29 cellular contexts compared by ENCODE assay signal in genomic region chr5:173715607-173716006, GRCh38.
A peak's percentile ranks its signal among the peaks of the same experiment; 100 is the strongest.
DNase-seq lines count a peak whose midpoint lies in the region; ATAC-seq and TF ChIP-seq lines count a peak whose summit lies in the region.
"Had no signal": no experiment of that assay in that cellular context is flagged by ENCODE, and none has a peak within 500 bp of the region (broad histone marks: within the 10 kb centered on the region; RNA-seq: fewer than 3 reads in every experiment).

No MANE protein-coding gene starts in this region.

- no peak for ATAC-seq in GM19395 (IDR thresholded peaks at IDR 0.05; ENCODE audit: unreplicated experiment)
- ATAC-seq: left lobe of liver; naive thymus-derived CD8-positive, alpha-beta T cell had no signal

- no peaks in the 10 kb centered on the region for H3K79me2 ChIP-seq in neural progenitor cell (ENCODE audit: low read depth)

- H3K4me1 Mint-ChIP-seq in neural progenitor cell, result peaks cover 30% of the 10 kb centered on the region
- H3K4me1 Mint-ChIP-seq: central memory CD8-positive, alpha-beta T cell had no signal

- peak; percentile 27 for DNase-seq in EH (ENCODE audit: low read depth)
- peak; percentile 56 for DNase-seq in NCI-H460 (ENCODE audit: extremely low read depth, low read depth)
- DNase-seq in choroid plexus epithelial cell (ENCODE audit: low read depth), result peak; percentile 12
- no peak for DNase-seq in neural progenitor cell (ENCODE audit: low spot score)
- no peak for DNase-seq in stimulated activated CD4-positive, alpha-beta T cell treated with anti-CD3 and anti-CD28 coated beads, Interleukin-15, amount 100 ng/mL, for 24 hours
- DNase-seq in UCSD-AML1 (lab: John Stamatoyannopoulos, UW; ENCODE audit: unreplicated experiment), result no peak
- DNase-seq: activated B cell treated with CpG ODN at 0.5 μM for 24 hours; activated CD4-positive, alpha-beta T cell treated with anti-CD3 and anti-CD28 coated beads, Interleukin-2, amount 50 U/mL, for 4 hours; activated CD8-positive, alpha-beta memory T cell treated with anti-CD3 and anti-CD28 coated beads, Interleukin-2, amount 50 U/mL, for 4 hours; CD4-positive, alpha-beta memory T cell; heart right ventricle; naive thymus-derived CD8-positive, alpha-beta T cell; NCI-H1048; NCI-H187 treated with DMSO at 0.1 percent for 48 hours; NCI-H69; pancreas; RPMI8226; spleen; stimulated activated CD4-positive, alpha-beta T cell treated with anti-CD3 and anti-CD28 coated beads, Interleukin-4, amount 100 ng/mL, for 24 hours; stimulated activated naive B cell treated with anti-CD40 and anti-IgM and Interleukin-4, amounts not matched to agents 10 μg/mL and 1 μg/mL and 100 μg/mL, for 72 hours; uterus had no signal

- no peak overlapping the region for H3K27ac ChIP-seq in neural progenitor cell
- H3K27ac ChIP-seq: ascending aorta, heart right ventricle, pancreas, right atrium auricular region, suprapubic skin, uterus had no signal

- no peaks in the 10 kb centered on the region for H3K36me3 ChIP-seq in neural progenitor cell
- H3K36me3 ChIP-seq: ascending aorta, heart right ventricle, pancreas, right atrium auricular region, spleen, suprapubic skin, uterus had no signal

- H3F3A ChIP-seq in neural progenitor cell (ENCODE audit: low read depth), result no peaks in the 10 kb centered on the region

- peaks cover 19% of the 10 kb centered on the region for H3K4me1 ChIP-seq in neural progenitor cell
- H3K4me1 ChIP-seq: ascending aorta, right atrium auricular region, uterus had no signal

- no peaks in the 10 kb centered on the region for H3K9me3 Mint-ChIP-seq in neural progenitor cell
- H3K9me3 Mint-ChIP-seq: activated B cell treated with CpG ODN at 0.5 μM for 24 hours; central memory CD8-positive, alpha-beta T cell; mesothelial cell of epicardium; naive thymus-derived CD8-positive, alpha-beta T cell had no signal

- no peak overlapping the region for H3K4me3 ChIP-seq in choroid plexus epithelial cell (ENCODE audit: low read depth, low read length)
- H3K4me3 ChIP-seq in neural progenitor cell, result no peak overlapping the region
- H3K4me3 ChIP-seq: ascending aorta, heart right ventricle, pancreas, right atrium auricular region, spleen, suprapubic skin, uterus had no signal

- peaks cover 11% of the 10 kb centered on the region for H3K27me3 Mint-ChIP-seq in neural progenitor cell (ENCODE audit: insufficient read depth, low read depth)
- H3K27me3 Mint-ChIP-seq: activated B cell treated with CpG ODN at 0.5 μM for 24 hours; stimulated activated naive B cell treated with anti-CD40 and anti-IgM and Interleukin-4, amounts not matched to agents 10 μg/mL and 1 μg/mL and 100 μg/mL, for 72 hours had no signal

- H4K20me1 ChIP-seq in neural progenitor cell (ENCODE audit: low read depth), result no peaks in the 10 kb centered on the region

- no peaks in the 10 kb centered on the region for H3K27me3 ChIP-seq in neural progenitor cell
- H3K27me3 ChIP-seq: ascending aorta, heart right ventricle, pancreas, right atrium auricular region, spleen, suprapubic skin, uterus had no signal

- no peak overlapping the region for H3K4me3 Mint-ChIP-seq in neural progenitor cell
- H3K4me3 Mint-ChIP-seq: activated B cell treated with CpG ODN at 0.5 μM for 24 hours; activated naive CD8-positive, alpha-beta T cell; CD4-positive, alpha-beta memory T cell; central memory CD8-positive, alpha-beta T cell; mesothelial cell of epicardium; naive thymus-derived CD8-positive, alpha-beta T cell; stimulated activated naive B cell treated with anti-CD40 and anti-IgM and Interleukin-4, amounts not matched to agents 10 μg/mL and 1 μg/mL and 100 μg/mL, for 72 hours had no signal

- TF ChIP-seq CTCF in choroid plexus epithelial cell (conservative IDR thresholded peaks at IDR 0.05; ENCODE audit: low read depth, low read length) (no peak), neural progenitor cell (IDR thresholded peaks at IDR 0.05) (no peak)

- H3K9ac ChIP-seq in neural progenitor cell, result no peak overlapping the region

- H3K4me2 ChIP-seq in neural progenitor cell, result no peak overlapping the region

- H3K9me3 ChIP-seq in neural progenitor cell (ENCODE audit: low read depth), result no peaks in the 10 kb centered on the region
- H3K9me3 ChIP-seq: ascending aorta, heart right ventricle, pancreas, right atrium auricular region, spleen, suprapubic skin, uterus had no signal

- no peak overlapping the region for H2AFZ ChIP-seq in neural progenitor cell (replicated peaks)

- no peaks in the 10 kb centered on the region for H3K36me3 Mint-ChIP-seq in neural progenitor cell
- H3K36me3 Mint-ChIP-seq: activated naive CD8-positive, alpha-beta T cell; CD4-positive, alpha-beta memory T cell; mesothelial cell of epicardium; naive thymus-derived CD8-positive, alpha-beta T cell; stimulated activated naive B cell treated with anti-CD40 and anti-IgM and Interleukin-4, amounts not matched to agents 10 μg/mL and 1 μg/mL and 100 μg/mL, for 72 hours had no signal

- peak overlapping the region; percentile 84 for H3K27ac Mint-ChIP-seq in neural progenitor cell
- H3K27ac Mint-ChIP-seq: activated naive CD8-positive, alpha-beta T cell; CD4-positive, alpha-beta memory T cell; mesothelial cell of epicardium; naive thymus-derived CD8-positive, alpha-beta T cell; stimulated activated naive B cell treated with anti-CD40 and anti-IgM and Interleukin-4, amounts not matched to agents 10 μg/mL and 1 μg/mL and 100 μg/mL, for 72 hours had no signal

Comparison
In these comparisons a context has a peak if more than half of its experiments do, and no peak if none do; other contexts are left out.
1. DNase-seq: peak in EH (single experiment), NCI-H460 (single experiment) and choroid plexus epithelial cell (single experiment); none in neural progenitor cell (single experiment), stimulated activated CD4-positive, alpha-beta T cell treated with anti-CD3 and anti-CD28 coated beads, Interleukin-15, amount 100 ng/mL, for 24 hours (single experiment) and UCSD-AML1 (single experiment).